In genomic region chr7:93861325-93861949, GRCh38 we compare ENCODE assay signal across 18 cellular contexts. TPM values are rescaled to one million over a fixed set of nuclear protein-coding genes. Genes with fewer than 3 reads are reported as not detected.
A peak's percentile ranks its signal among the peaks of the same experiment; 100 is the strongest.
DNase-seq lines count a peak whose midpoint lies in the region; ATAC-seq and TF ChIP-seq lines count a peak whose summit lies in the region.
"Had no signal": no experiment of that assay in that cellular context is flagged by ENCODE, and none has a peak within 500 bp of the region (broad histone marks: within the 10 kb centered on the region; RNA-seq: fewer than 3 reads in every experiment).

No MANE protein-coding gene starts in this region.

- no peaks in the 10 kb centered on the region for H3K4me1 Mint-ChIP-seq in osteocyte (ENCODE audit: unreplicated experiment)
- H3K4me1 Mint-ChIP-seq: IgD-negative memory B cell, immature natural killer cell had no signal

- H3K4me3 Mint-ChIP-seq in osteocyte (ENCODE audit: unreplicated experiment), result no peak overlapping the region
- H3K4me3 Mint-ChIP-seq: IgD-negative memory B cell, immature natural killer cell had no signal

- no peaks in the 10 kb centered on the region for H3K36me3 Mint-ChIP-seq in osteocyte (ENCODE audit: unreplicated experiment)
- H3K36me3 Mint-ChIP-seq: immature natural killer cell had no signal

- ATAC-seq in HG03342 (IDR thresholded peaks at IDR 0.05; ENCODE audit: unreplicated experiment), result peak; percentile 69

- peaks cover 3% of the 10 kb centered on the region for H3K27me3 Mint-ChIP-seq in osteocyte (ENCODE audit: unreplicated experiment)

- DNase-seq in DMS53 (lab: John Stamatoyannopoulos, UW), result peak; percentile 42
- DNase-seq in DMS53 treated with DMSO at 0.1 percent for 48 hours (lab: John Stamatoyannopoulos, UW; ENCODE audit: unreplicated experiment), result no peak
- no peak for DNase-seq in osteocyte (ENCODE audit: extremely low spot score, unreplicated experiment)
- no peak for DNase-seq in NCI-H526 (lab: John Stamatoyannopoulos, UW)
- no peak for DNase-seq in NCI-H1930 (lab: John Stamatoyannopoulos, UW)
- DNase-seq in cerebellar nuclear complex (lab: John Stamatoyannopoulos, UW), result no peak
- DNase-seq: activated CD8-positive, alpha-beta memory T cell treated with anti-CD3 and anti-CD28 coated beads, Interleukin-2, amount 50 U/mL, for 48 hours; dermis blood vessel endothelial cell; immature natural killer cell; NCI-H1417 treated with DMSO at 0.1 percent for 48 hours; NCI-H524 treated with DMSO at 0.1 percent for 48 hours; WERI-Rb-1 had no signal

- peak; percentile 46 for TF ChIP-seq CTCF in VCaP (conservative IDR thresholded peaks at IDR 0.05)
- peak; percentile 32 for TF ChIP-seq CTCF in osteocyte (IDR thresholded peaks at IDR 0.05)

- H3K9me3 Mint-ChIP-seq in osteocyte (ENCODE audit: unreplicated experiment), result no peaks in the 10 kb centered on the region
- H3K9me3 Mint-ChIP-seq: IgD-negative memory B cell had no signal

- H3K27ac Mint-ChIP-seq in osteocyte (ENCODE audit: unreplicated experiment), result no peak overlapping the region
- H3K27ac Mint-ChIP-seq: IgD-negative memory B cell, immature natural killer cell had no signal

- H3K27ac ChIP-seq in VCaP, result no peak overlapping the region
- H3K27ac ChIP-seq: tibial nerve, WERI-Rb-1 had no signal

RNA-seq across cellular contexts. Expression of gene TFPI2, which starts 29.1 kb away (rescaled TPM):
- 58.7 and 61.3 TPM in 2 replicates for total RNA-seq in osteocyte
- total RNA-seq: mononuclear cell had no signal

RNA-seq across cellular contexts. Expression of gene GNGT1, which starts 44.9 kb away (rescaled TPM):
- not detected in 2 replicates for total RNA-seq in osteocyte
- total RNA-seq: dermis blood vessel endothelial cell, frontal cortex, mononuclear cell, tibial nerve had no signal
